ENCODE assay signal across 1 cellular context in genomic region chr19:45402469-45403070, GRCh38.
TF ChIP-seq lines count a peak whose summit lies in the region.

No MANE protein-coding gene starts in this region.

TF ChIP-seq in K562, 482 proteins besides CTCF, POLR2A, EP300 and RAD21 (continued from another document and continues in another):
- TF ChIP-seq MXD1 (CRISPR knock-in tag; IDR thresholded peaks at IDR 0.05; ENCODE audit: borderline replicate concordance, poor library complexity, severe bottlenecking) (no peak), BRF1 (IDR thresholded peaks at IDR 0.05; ENCODE audit: borderline replicate concordance, extremely low read depth, insufficient read length) (no peak), ZBTB9 (CRISPR knock-in tag; IDR thresholded peaks at IDR 0.05) (no peak), FOS (IDR thresholded peaks at IDR 0.05; ENCODE audit: extremely low read depth, insufficient read length) (no peak), RBFOX2 (IDR thresholded peaks at IDR 0.05; ENCODE audit: low read depth, low read length) (peak; percentile 30; the same call in 1 of the 2 replicates), RB1 (IDR thresholded peaks at IDR 0.05; ENCODE audit: low read depth) (peak; percentile 62; the same call in 1 of the 2 replicates), ATF4 (CRISPR knock-in tag; IDR thresholded peaks at IDR 0.05) (no peak), CREM (IDR thresholded peaks at IDR 0.05; ENCODE audit: low read depth) (peak; percentile 55; the same call in 1 of the 2 replicates), ZNF740 (CRISPR knock-in tag; IDR thresholded peaks at IDR 0.05) (no peak), ZNF740 (tag; IDR thresholded peaks at IDR 0.05) (no peak), ATF7 (IDR thresholded peaks at IDR 0.05) (peak; percentile 15; the same call in 1 of the 2 replicates), CBFA2T2 (conservative IDR thresholded peaks at IDR 0.05) (no peak), SIN3B (IDR thresholded peaks at IDR 0.05; ENCODE audit: low read depth) (no peak), RFX7 (CRISPR knock-in tag; IDR thresholded peaks at IDR 0.05) (no peak), TEAD2 (tag; IDR thresholded peaks at IDR 0.05) (no peak), RBM39 (optimal IDR thresholded peaks at IDR 0.05; ENCODE audit: low read depth, low read length) (no peak), MGA (IDR thresholded peaks at IDR 0.05) (no peak), HNRNPK (IDR thresholded peaks at IDR 0.05; ENCODE audit: low read depth, low read length, poor library complexity, severe bottlenecking) (no peak), CHD1 (IDR thresholded peaks at IDR 0.05; ENCODE audit: low read length) (no peak), SIX5 (IDR thresholded peaks at IDR 0.05; ENCODE audit: borderline replicate concordance in 1 of 2, insufficient read depth in 1 of 2, low read depth in 1 of 2, low read length in 2 of 2) (no peak), LARP7 (IDR thresholded peaks at IDR 0.05) (no peak), CCNT2 (IDR thresholded peaks at IDR 0.05; ENCODE audit: borderline replicate concordance, extremely low read depth, insufficient read length, low read depth, low read length) (peak; percentile 54), HDAC8 (tag; IDR thresholded peaks at IDR 0.05) (no peak), ZNF41 (CRISPR knock-in tag; conservative IDR thresholded peaks at IDR 0.05) (no peak), ZNF24 (IDR thresholded peaks at IDR 0.05) (no peak), GABPB1 (CRISPR knock-in tag; IDR thresholded peaks at IDR 0.05) (0 out of 2 replicates have a peak, but pooled peaks have one; percentile 30), KHSRP (IDR thresholded peaks at IDR 0.05) (no peak), SIRT6 (IDR thresholded peaks at IDR 0.05; ENCODE audit: low read depth, low read length) (no peak)
- TF ChIP-seq, protein P1, sequence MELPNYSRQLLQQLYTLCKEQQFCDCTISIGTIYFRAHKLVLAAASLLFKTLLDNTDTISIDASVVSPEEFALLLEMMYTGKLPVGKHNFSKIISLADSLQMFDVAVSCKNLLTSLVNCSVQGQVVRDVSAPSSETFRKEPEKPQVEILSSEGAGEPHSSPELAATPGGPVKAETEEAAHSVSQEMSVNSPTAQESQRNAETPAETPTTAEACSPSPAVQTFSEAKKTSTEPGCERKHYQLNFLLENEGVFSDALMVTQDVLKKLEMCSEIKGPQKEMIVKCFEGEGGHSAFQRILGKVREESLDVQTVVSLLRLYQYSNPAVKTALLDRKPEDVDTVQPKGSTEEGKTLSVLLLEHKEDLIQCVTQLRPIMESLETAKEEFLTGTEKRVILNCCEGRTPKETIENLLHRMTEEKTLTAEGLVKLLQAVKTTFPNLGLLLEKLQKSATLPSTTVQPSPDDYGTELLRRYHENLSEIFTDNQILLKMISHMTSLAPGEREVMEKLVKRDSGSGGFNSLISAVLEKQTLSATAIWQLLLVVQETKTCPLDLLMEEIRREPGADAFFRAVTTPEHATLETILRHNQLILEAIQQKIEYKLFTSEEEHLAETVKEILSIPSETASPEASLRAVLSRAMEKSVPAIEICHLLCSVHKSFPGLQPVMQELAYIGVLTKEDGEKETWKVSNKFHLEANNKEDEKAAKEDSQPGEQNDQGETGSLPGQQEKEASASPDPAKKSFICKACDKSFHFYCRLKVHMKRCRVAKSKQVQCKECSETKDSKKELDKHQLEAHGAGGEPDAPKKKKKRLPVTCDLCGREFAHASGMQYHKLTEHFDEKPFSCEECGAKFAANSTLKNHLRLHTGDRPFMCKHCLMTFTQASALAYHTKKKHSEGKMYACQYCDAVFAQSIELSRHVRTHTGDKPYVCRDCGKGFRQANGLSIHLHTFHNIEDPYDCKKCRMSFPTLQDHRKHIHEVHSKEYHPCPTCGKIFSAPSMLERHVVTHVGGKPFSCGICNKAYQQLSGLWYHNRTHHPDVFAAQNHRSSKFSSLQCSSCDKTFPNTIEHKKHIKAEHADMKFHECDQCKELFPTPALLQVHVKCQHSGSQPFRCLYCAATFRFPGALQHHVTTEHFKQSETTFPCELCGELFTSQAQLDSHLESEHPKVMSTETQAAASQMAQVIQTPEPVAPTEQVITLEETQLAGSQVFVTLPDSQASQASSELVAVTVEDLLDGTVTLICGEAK (IDR thresholded peaks at IDR 0.05): no peak
- TF ChIP-seq, protein P1 (CRISPR knock-in tag; IDR thresholded peaks at IDR 0.05): no peak
- TF ChIP-seq, protein P2, sequence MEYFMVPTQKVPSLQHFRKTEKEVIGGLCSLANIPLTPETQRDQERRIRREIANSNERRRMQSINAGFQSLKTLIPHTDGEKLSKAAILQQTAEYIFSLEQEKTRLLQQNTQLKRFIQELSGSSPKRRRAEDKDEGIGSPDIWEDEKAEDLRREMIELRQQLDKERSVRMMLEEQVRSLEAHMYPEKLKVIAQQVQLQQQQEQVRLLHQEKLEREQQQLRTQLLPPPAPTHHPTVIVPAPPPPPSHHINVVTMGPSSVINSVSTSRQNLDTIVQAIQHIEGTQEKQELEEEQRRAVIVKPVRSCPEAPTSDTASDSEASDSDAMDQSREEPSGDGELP (CRISPR knock-in tag; IDR thresholded peaks at IDR 0.05; ENCODE audit: borderline replicate concordance): peak; percentile 63
